1 cellular context compared by ENCODE assay signal in genomic region chr2:227608469-227609338, GRCh38.
A peak's percentile ranks its signal among the peaks of the same experiment; 100 is the strongest.
TF ChIP-seq lines count a peak whose summit lies in the region.

No MANE protein-coding gene starts in this region.

TF ChIP-seq in HepG2, 621 proteins besides CTCF, POLR2A, EP300 and RAD21:
- TF ChIP-seq MTA1 (CRISPR knock-in tag; IDR thresholded peaks at IDR 0.05; ENCODE audit: borderline replicate concordance) (peak; percentile 27; the same call in 1 of the 2 replicates), PRDM10 (CRISPR knock-in tag; IDR thresholded peaks at IDR 0.05; ENCODE audit: low read depth) (no peak)
TF ChIP-seq in HepG2: peak in this region for 1.
